Comparison of ENCODE assay signal across 8 cellular contexts in genomic region chr6:131694832-131695426, GRCh38. TPM values are rescaled to one million over a fixed set of nuclear protein-coding genes. Genes with fewer than 3 reads are reported as not detected.
DNase-seq lines count a peak whose midpoint lies in the region; TF ChIP-seq lines count a peak whose summit lies in the region.

No MANE protein-coding gene starts in this region.

- H3K27me3 ChIP-seq in H9 (ENCODE audit: insufficient read depth, low read length): no peaks in the 10 kb centered on the region
- no peaks in the 10 kb centered on the region for H3K27me3 ChIP-seq in transverse colon

- H3K4me3 Mint-ChIP-seq in H9: no peak overlapping the region

- H2BK120ac ChIP-seq in H9 (ENCODE audit: low read depth, low read length, poor library complexity, severe bottlenecking): no peak overlapping the region

- H3K27me3 Mint-ChIP-seq in H9 (ENCODE audit: low read depth): peaks cover 10% of the 10 kb centered on the region

- H3K4ac ChIP-seq in H9 (ENCODE audit: low read depth, low read length): no peak overlapping the region

- no peaks in the 10 kb centered on the region; a peak in 1 of 5 replicates for H3K9me3 Mint-ChIP-seq in H9

- H3K18ac ChIP-seq in H9 (ENCODE audit: insufficient read length, low read depth, low read length): no peak overlapping the region

- H3K9me3 ChIP-seq in H9 (ENCODE audit: control insufficient read depth, low read depth, low read length): no peaks in the 10 kb centered on the region
- H3K9me3 ChIP-seq in SK-N-MC (ENCODE audit: low read depth, low read length): no peaks in the 10 kb centered on the region
- H3K9me3 ChIP-seq in transverse colon: no peaks in the 10 kb centered on the region

- no peak overlapping the region for H3K14ac ChIP-seq in H9 (ENCODE audit: insufficient read depth, low read length)

- no peak overlapping the region for H4K91ac ChIP-seq in H9 (ENCODE audit: insufficient read length, low read depth, low read length)

- no peak overlapping the region for H2BK5ac ChIP-seq in H9 (ENCODE audit: insufficient read length, low read length)

- DNase-seq in stimulated activated CD4-positive, alpha-beta T cell treated with anti-CD3 and anti-CD28 coated beads, Interleukin-12 subunit alpha, Interleukin-12 subunit beta, amount 100 ng/mL, for 4 hours: peak; percentile 8
- DNase-seq in stimulated activated CD4-positive, alpha-beta T cell treated with anti-CD3 and anti-CD28 coated beads, Interleukin-4, amount 100 ng/mL, for 4 hours: no peak
- DNase-seq in H9 (peak; percentile 71), LNCaP clone FGC (ENCODE audit: low read depth) (peak; percentile 37), SK-N-MC (ENCODE audit: low read depth, low spot score) (peak; percentile 66), ecto neural progenitor cell (ENCODE audit: low spot score) (peak; percentile 72), lung microvascular endothelial cell (ENCODE audit: low read depth in 2 of 2) (peak; percentile 70 to 78), transverse colon (peak; percentile 33)

- peak; percentile 90 for TF ChIP-seq CTCF in H9 (conservative IDR thresholded peaks at IDR 0.05)
- TF ChIP-seq CTCF in LNCaP clone FGC (IDR thresholded peaks at IDR 0.05; ENCODE audit: control insufficient read depth, extremely low read depth, insufficient read depth): peak; percentile 93
- TF ChIP-seq CTCF in transverse colon (IDR thresholded peaks at IDR 0.05): peak; percentile 55 to 66 (median 66)

- no peak overlapping the region for H2BK15ac ChIP-seq in H9 (ENCODE audit: low read depth, low read length)

- intact Hi-C loops in transverse colon (cut with DNase I; ENCODE audit: low total_unique reads): no loop called here

- TF ChIP-seq POLR2A in transverse colon (IDR thresholded peaks at IDR 0.05): no peak

- H2BK20ac ChIP-seq in H9 (ENCODE audit: low read depth, low read length, poor library complexity, severe bottlenecking): no peak overlapping the region

- H3K27ac Mint-ChIP-seq in H9: no peak overlapping the region

- H3K9ac ChIP-seq in H9 (ENCODE audit: extremely low read depth, insufficient read length, low read length) (no peak overlapping the region), SK-N-MC (ENCODE audit: insufficient read length) (no peak overlapping the region)

- no peak overlapping the region for H4K8ac ChIP-seq in H9 (replicated peaks; ENCODE audit: insufficient read length, low read depth, low read length)

- no peaks in the 10 kb centered on the region for H3K36me3 ChIP-seq in SK-N-MC (ENCODE audit: insufficient read depth, low read length)
- H3K36me3 ChIP-seq in transverse colon: no peaks in the 10 kb centered on the region

- no peaks in the 10 kb centered on the region for H3K36me3 Mint-ChIP-seq in H9 (ENCODE audit: insufficient read depth in 1 of 3, low read depth in 3 of 3)

- H3K23me2 ChIP-seq in H9 (ENCODE audit: insufficient read length, low read depth, low read length, poor library complexity, severe bottlenecking): no peaks in the 10 kb centered on the region

- H3K4me2 ChIP-seq in H9 (ENCODE audit: insufficient read depth, insufficient read length, low read length): no peak overlapping the region

- WGBS in H9 (ENCODE audit: extremely low coverage, insufficient read length, low lambda C conversion rate): no CpG with 5 or more reads among the region's 2 CpGs
- WGBS in transverse colon (ENCODE audit: low coverage in 1 of 2), 2 donors: 38 to 52% methylated on average over 2 of the region's 2 CpGs

- H3T11ph ChIP-seq in H9 (ENCODE audit: low read length): no peak overlapping the region

- no peak overlapping the region for H3K56ac ChIP-seq in H9 (ENCODE audit: insufficient read length, low read depth, low read length)

- H3K27ac ChIP-seq in H9 (ENCODE audit: insufficient read length, low read depth, low read length): no peak overlapping the region
- no peak overlapping the region for H3K27ac ChIP-seq in SK-N-MC
- H3K27ac ChIP-seq in transverse colon: no peak overlapping the region

- H3K79me1 ChIP-seq in H9 (ENCODE audit: insufficient read depth, low read depth, low read length, poor library complexity, severe bottlenecking): no peaks in the 10 kb centered on the region

- no peak overlapping the region for H3K4me3 ChIP-seq in LNCaP clone FGC (ENCODE audit: low read depth, low read length)
- no peak overlapping the region for H3K4me3 ChIP-seq in SK-N-MC
- no peak overlapping the region for H3K4me3 ChIP-seq in transverse colon

- no peaks in the 10 kb centered on the region for H3K79me2 ChIP-seq in H9 (ENCODE audit: insufficient read depth, low read length)

- in situ Hi-C loops in transverse colon (cut with MboI; ENCODE audit: low pct_ligation_motif_present in 1 of 4, low pct_unique_long_range_greater_than_20kb in 1 of 4, low sequenced_read_pairs in 3 of 4): loop anchor here in 2 of 4 donors (10.0 kb wide), 1 partner anchor 220 kb away; no protein-coding TSS in a partner anchor

- H2AFZ ChIP-seq in H9 (ENCODE audit: low read length): no peak overlapping the region

- H4K5ac ChIP-seq in H9 (ENCODE audit: insufficient read length, low read depth, low read length): no peak overlapping the region

- peaks cover 7 to 9% of the 10 kb centered on the region in 2 experiments; a peak in 3 of 4 replicates for H3K4me1 Mint-ChIP-seq in H9

- no peak overlapping the region for H3K23ac ChIP-seq in H9 (ENCODE audit: insufficient read length, low read depth, low read length)

- no peak for TF ChIP-seq EP300 in transverse colon (IDR thresholded peaks at IDR 0.05; ENCODE audit: low read depth)

- H4K20me1 ChIP-seq in H9 (ENCODE audit: control insufficient read depth, insufficient read depth, insufficient read length): no peaks in the 10 kb centered on the region

- H2AK5ac ChIP-seq in H9 (ENCODE audit: insufficient read length, low read length): no peak overlapping the region

- H3K4me1 ChIP-seq in H9 (ENCODE audit: insufficient read depth, low read length): no peaks in the 10 kb centered on the region; the same call in 1 of the 2 replicates
- H3K4me1 ChIP-seq in transverse colon: no peaks in the 10 kb centered on the region

- no peak overlapping the region for H2BK12ac ChIP-seq in H9 (ENCODE audit: insufficient read length, low read depth, low read length)

RNA-seq across cellular contexts. Expression of gene OR2A4, which starts 6.3 kb away (rescaled TPM):
- total RNA-seq in H9 (2021) (not detected in 2 replicates), lung microvascular endothelial cell (not detected in 2 replicates), transverse colon (not detected)

RNA-seq across cellular contexts. Expression of gene CTAGE9, which starts 15.9 kb away (rescaled TPM):
- total RNA-seq in H9 (2021): 0.13 TPM in 1 of 2 replicates, not detected in the other
- not detected in 2 replicates for total RNA-seq in lung microvascular endothelial cell
- not detected for total RNA-seq in transverse colon

RNA-seq across cellular contexts. Expression of gene ENPP3, which starts 57.8 kb away (rescaled TPM):
- total RNA-seq in H9 (2021) (0.09 and 0.15 TPM in 2 replicates), lung microvascular endothelial cell (0.22 and 0.40 TPM in 2 replicates), transverse colon (10 to 100 TPM in 3 of 4 donors, 1 to 10 TPM in 1; 4.6 to 28.1 (median 20.6) TPM)

Comparison
In these comparisons a context has a peak if more than half of its experiments do, and no peak if none do; other contexts are left out.
1. DNase-seq: peak in stimulated activated CD4-positive, alpha-beta T cell treated with anti-CD3 and anti-CD28 coated beads, Interleukin-12 subunit alpha, Interleukin-12 subunit beta, amount 100 ng/mL, for 4 hours (single experiment), H9 (single experiment), LNCaP clone FGC (single experiment), SK-N-MC (single experiment), ecto neural progenitor cell (single experiment), lung microvascular endothelial cell (2 of 2) and transverse colon (single experiment); none in stimulated activated CD4-positive, alpha-beta T cell treated with anti-CD3 and anti-CD28 coated beads, Interleukin-4, amount 100 ng/mL, for 4 hours (0 of 2).
2. Peak in every context shown above with its lines, with median percentiles within 50 percentile points of each other: CTCF ChIP-seq.